1 cellular context compared by ENCODE assay signal in genomic region chr4:82785248-82786003, GRCh38.
A peak's percentile ranks its signal among the peaks of the same experiment; 100 is the strongest.
TF ChIP-seq lines count a peak whose summit lies in the region.

No MANE protein-coding gene starts in this region.

TF ChIP-seq in HEK293, 187 proteins besides CTCF, POLR2A, EP300 and RAD21 (continued from another document and continues in another):
- TF ChIP-seq BCL6B (tag by site-specific recombination; IDR thresholded peaks at IDR 0.05): no peak
- no peak for TF ChIP-seq HOXA7 (CRISPR knock-in tag; IDR thresholded peaks at IDR 0.05; ENCODE audit: borderline replicate concordance)
- TF ChIP-seq ZSCAN18 (tag by site-specific recombination; IDR thresholded peaks at IDR 0.05): no peak
- TF ChIP-seq ZNF48 (tag by site-specific recombination; IDR thresholded peaks at IDR 0.05): no peak
- TF ChIP-seq TSHZ1 (tag by site-specific recombination; IDR thresholded peaks at IDR 0.05; ENCODE audit: borderline replicate concordance): no peak
- TF ChIP-seq KLF10 (tag by site-specific recombination; IDR thresholded peaks at IDR 0.05): no peak
- no peak for TF ChIP-seq ZNF521 (tag by site-specific recombination; IDR thresholded peaks at IDR 0.05)
- no peak for TF ChIP-seq BCL11B (tag by site-specific recombination; IDR thresholded peaks at IDR 0.05; ENCODE audit: low read depth)
- no peak for TF ChIP-seq ZNF837 (tag by site-specific recombination; IDR thresholded peaks at IDR 0.05)
- no peak for TF ChIP-seq ZNF114 (tag by site-specific recombination; IDR thresholded peaks at IDR 0.05)
- no peak for TF ChIP-seq ZSCAN5A (tag by site-specific recombination; IDR thresholded peaks at IDR 0.05)
- no peak for TF ChIP-seq MZF1 (tag by site-specific recombination; IDR thresholded peaks at IDR 0.05; ENCODE audit: borderline replicate concordance)
- no peak for TF ChIP-seq ZBTB11 (tag by site-specific recombination; conservative IDR thresholded peaks at IDR 0.05; ENCODE audit: low read depth)
- TF ChIP-seq ZNF561 (tag by site-specific recombination; IDR thresholded peaks at IDR 0.05; ENCODE audit: borderline replicate concordance): no peak
- no peak for TF ChIP-seq SETDB1 (IDR thresholded peaks at IDR 0.05; ENCODE audit: insufficient read length, low read length)
- TF ChIP-seq ZSCAN23 (tag by site-specific recombination; IDR thresholded peaks at IDR 0.05): no peak
- TF ChIP-seq ZFP37 (tag by site-specific recombination; IDR thresholded peaks at IDR 0.05): no peak
- TF ChIP-seq AEBP2 (tag by site-specific recombination; IDR thresholded peaks at IDR 0.05; ENCODE audit: borderline replicate concordance): no peak
- no peak for TF ChIP-seq ZNF391 (tag by site-specific recombination; IDR thresholded peaks at IDR 0.05; ENCODE audit: borderline replicate concordance, low read depth)
- peak; percentile 83 for TF ChIP-seq PRDM6 (tag by site-specific recombination; IDR thresholded peaks at IDR 0.05)
- no peak for TF ChIP-seq ZNF830 (tag by site-specific recombination; IDR thresholded peaks at IDR 0.05; ENCODE audit: low read depth)
- no peak for TF ChIP-seq ZNF146 (tag by site-specific recombination; IDR thresholded peaks at IDR 0.05)
- TF ChIP-seq ZNF366 (tag by site-specific recombination; conservative IDR thresholded peaks at IDR 0.05): peak; percentile 43
- no peak for TF ChIP-seq KLF16 (tag by site-specific recombination; IDR thresholded peaks at IDR 0.05)
- TF ChIP-seq ZNF324 (tag by site-specific recombination; IDR thresholded peaks at IDR 0.05): no peak
- no peak for TF ChIP-seq ZBTB1 (tag by site-specific recombination; IDR thresholded peaks at IDR 0.05)
- no peak for TF ChIP-seq YY2 (tag by site-specific recombination; IDR thresholded peaks at IDR 0.05)
- peak; percentile 27; the same call in 1 of the 2 replicates for TF ChIP-seq INSM2 (tag by site-specific recombination; IDR thresholded peaks at IDR 0.05)
- TF ChIP-seq ZNF248 (tag by site-specific recombination; IDR thresholded peaks at IDR 0.05): no peak
- no peak for TF ChIP-seq SP2 (tag by site-specific recombination; IDR thresholded peaks at IDR 0.05)
- TF ChIP-seq ZSCAN30 (tag by site-specific recombination; IDR thresholded peaks at IDR 0.05): no peak
- TF ChIP-seq SCRT1 (tag by site-specific recombination; IDR thresholded peaks at IDR 0.05; ENCODE audit: borderline replicate concordance): no peak
- TF ChIP-seq ZFHX2 (tag by site-specific recombination; conservative IDR thresholded peaks at IDR 0.05): peak; percentile 49; the same call in 1 of the 2 replicates
- no peak for TF ChIP-seq HOXD13 (CRISPR knock-in tag; IDR thresholded peaks at IDR 0.05; ENCODE audit: borderline replicate concordance)
- no peak for TF ChIP-seq ZNF416 (tag by site-specific recombination; IDR thresholded peaks at IDR 0.05)
- TF ChIP-seq GLIS1 (tag by site-specific recombination; IDR thresholded peaks at IDR 0.05): peak; percentile 47; the same call in 1 of the 2 replicates
- no peak for TF ChIP-seq ZNF76 (tag by site-specific recombination; IDR thresholded peaks at IDR 0.05; ENCODE audit: borderline replicate concordance, low read depth)
- no peak for TF ChIP-seq ZNF610 (tag by site-specific recombination; IDR thresholded peaks at IDR 0.05; ENCODE audit: borderline replicate concordance)
- no peak for TF ChIP-seq ZBTB20 (tag by site-specific recombination; IDR thresholded peaks at IDR 0.05)
- no peak for TF ChIP-seq SALL2 (tag by site-specific recombination; IDR thresholded peaks at IDR 0.05; ENCODE audit: borderline replicate concordance)
- TF ChIP-seq ZFP3 (tag by site-specific recombination; IDR thresholded peaks at IDR 0.05; ENCODE audit: low read depth): no peak
- TF ChIP-seq ZNF266 (tag by site-specific recombination; IDR thresholded peaks at IDR 0.05; ENCODE audit: low read depth): no peak
- TF ChIP-seq PRDM4 (tag by site-specific recombination; IDR thresholded peaks at IDR 0.05): no peak
- no peak for TF ChIP-seq PBX3 (CRISPR knock-in tag; IDR thresholded peaks at IDR 0.05)
